ENCODE assay signal across 19 cellular contexts in genomic region chr7:116547347-116547746, GRCh38. TPM values are rescaled to one million over a fixed set of nuclear protein-coding genes. Genes with fewer than 3 reads are reported as not detected.
DNase-seq lines count a peak whose midpoint lies in the region; ATAC-seq and TF ChIP-seq lines count a peak whose summit lies in the region.
"Had no signal": no experiment of that assay in that cellular context is flagged by ENCODE, and none has a peak within 500 bp of the region (broad histone marks: within the 10 kb centered on the region; RNA-seq: fewer than 3 reads in every experiment).

No MANE protein-coding gene starts in this region.

- H3K27me3 ChIP-seq in RWPE2 (ENCODE audit: insufficient read depth, poor library complexity, severe bottlenecking) = no peaks in the 10 kb centered on the region

- no peak for ATAC-seq in RWPE2 (ENCODE audit: low read depth)
- ATAC-seq in stimulated activated memory B cell treated with anti-CD40 and anti-IgM and Interleukin-4, amounts not matched to agents 10 μg/mL and 1 μg/mL and 100 μg/mL, for 72 hours = no peak
- no peak for ATAC-seq in activated T-cell treated with anti-CD3 and anti-CD28 coated beads, Interleukin-2, amount 50 U/mL, for 4 hours
- ATAC-seq: activated CD4-positive, alpha-beta T cell treated with anti-CD3 and anti-CD28 coated beads for 36 hours had no signal

- H3K4me1 Mint-ChIP-seq in stimulated activated memory B cell treated with anti-CD40 and anti-IgM and Interleukin-4, amounts not matched to agents 10 μg/mL and 1 μg/mL and 100 μg/mL, for 72 hours = peaks cover 14% of the 10 kb centered on the region
- H3K4me1 Mint-ChIP-seq in activated T-cell treated with anti-CD3 and anti-CD28 coated beads, Interleukin-2, amount 50 U/mL, for 4 hours (ENCODE audit: low read depth) = no peaks in the 10 kb centered on the region
- H3K4me1 Mint-ChIP-seq: activated CD4-positive, alpha-beta T cell treated with anti-CD3 and anti-CD28 coated beads for 36 hours had no signal

- H3K4me3 ChIP-seq in RWPE2 (ENCODE audit: severe bottlenecking) = no peak overlapping the region
- H3K4me3 ChIP-seq in foreskin fibroblast (ENCODE audit: low read depth in 1 of 2, low read length in 2 of 2) = no peak overlapping the region
- no peak overlapping the region for H3K4me3 ChIP-seq in skeletal muscle cell (ENCODE audit: low read depth, low read length)

- peak; percentile 90 for DNase-seq in EL
- no peak for DNase-seq in RWPE2 (ENCODE audit: low spot score)
- DNase-seq in foreskin fibroblast = peak; percentile 93 to 96
- peak; percentile 68 for DNase-seq in skeletal muscle cell (ENCODE audit: low read depth)
- no peak for DNase-seq in stimulated activated CD4-positive, alpha-beta T cell treated with anti-CD3 and anti-CD28 coated beads, Interleukin-4, amount 100 ng/mL, for 1 hour
- no peak for DNase-seq in iPS-NIHi7 (ENCODE audit: extremely low spot score)
- no peak for DNase-seq in activated T-cell treated with anti-CD3 and anti-CD28 coated beads, Interleukin-2, amount 50 U/mL, for 4 hours
- DNase-seq: activated CD4-positive, alpha-beta T cell treated with anti-CD3 and anti-CD28 coated beads for 36 hours; amniotic stem cell; DND-41; islet precursor cell; NCI-H1092; NCI-H226; stimulated activated CD4-positive, alpha-beta T cell treated with anti-CD3 and anti-CD28 coated beads, Interleukin-1b, Interleukin-23, amount 100 ng/mL, for 48 hours; stimulated activated CD8-positive, alpha-beta memory T cell treated with anti-CD3 and anti-CD28 coated beads, Interleukin-4, amount 100 ng/mL, for 48 hours; T-helper 1 cell had no signal

- H3K27me3 Mint-ChIP-seq in stimulated activated memory B cell treated with anti-CD40 and anti-IgM and Interleukin-4, amounts not matched to agents 10 μg/mL and 1 μg/mL and 100 μg/mL, for 72 hours = no peaks in the 10 kb centered on the region
- H3K27me3 Mint-ChIP-seq in activated T-cell treated with anti-CD3 and anti-CD28 coated beads, Interleukin-2, amount 50 U/mL, for 4 hours (ENCODE audit: low read depth) = peaks cover 17% of the 10 kb centered on the region
- H3K27me3 Mint-ChIP-seq: progenitor cell of endocrine pancreas had no signal

- peaks cover 11% of the 10 kb centered on the region for H3K4me1 ChIP-seq in RWPE2 (ENCODE audit: insufficient read depth, poor library complexity, severe bottlenecking)

- H3K4me3 Mint-ChIP-seq in stimulated activated memory B cell treated with anti-CD40 and anti-IgM and Interleukin-4, amounts not matched to agents 10 μg/mL and 1 μg/mL and 100 μg/mL, for 72 hours = no peak overlapping the region
- H3K4me3 Mint-ChIP-seq in activated T-cell treated with anti-CD3 and anti-CD28 coated beads, Interleukin-2, amount 50 U/mL, for 4 hours = no peak overlapping the region
- H3K4me3 Mint-ChIP-seq: activated CD4-positive, alpha-beta T cell treated with anti-CD3 and anti-CD28 coated beads for 36 hours; CD14-positive monocyte had no signal

- H3K9me3 ChIP-seq in RWPE2 (ENCODE audit: severe bottlenecking) = no peaks in the 10 kb centered on the region

- H3K36me3 Mint-ChIP-seq in stimulated activated memory B cell treated with anti-CD40 and anti-IgM and Interleukin-4, amounts not matched to agents 10 μg/mL and 1 μg/mL and 100 μg/mL, for 72 hours = no peaks in the 10 kb centered on the region
- no peaks in the 10 kb centered on the region for H3K36me3 Mint-ChIP-seq in activated T-cell treated with anti-CD3 and anti-CD28 coated beads, Interleukin-2, amount 50 U/mL, for 4 hours (ENCODE audit: insufficient read depth)
- H3K36me3 Mint-ChIP-seq: CD14-positive monocyte had no signal

- no peak overlapping the region for H3K27ac Mint-ChIP-seq in stimulated activated memory B cell treated with anti-CD40 and anti-IgM and Interleukin-4, amounts not matched to agents 10 μg/mL and 1 μg/mL and 100 μg/mL, for 72 hours
- H3K27ac Mint-ChIP-seq: activated CD4-positive, alpha-beta T cell treated with anti-CD3 and anti-CD28 coated beads for 36 hours; CD14-positive monocyte; progenitor cell of endocrine pancreas had no signal

- peaks cover 99% of the 10 kb centered on the region for H3K36me3 ChIP-seq in RWPE2 (ENCODE audit: low read depth)

- TF ChIP-seq CTCF in RWPE2 (IDR thresholded peaks at IDR 0.05; ENCODE audit: poor library complexity, severe bottlenecking) (no peak), foreskin fibroblast (IDR thresholded peaks at IDR 0.05; ENCODE audit: low read depth, low read length) (no peak)

- H3K9me3 Mint-ChIP-seq in stimulated activated memory B cell treated with anti-CD40 and anti-IgM and Interleukin-4, amounts not matched to agents 10 μg/mL and 1 μg/mL and 100 μg/mL, for 72 hours = no peaks in the 10 kb centered on the region
- no peaks in the 10 kb centered on the region for H3K9me3 Mint-ChIP-seq in activated T-cell treated with anti-CD3 and anti-CD28 coated beads, Interleukin-2, amount 50 U/mL, for 4 hours

- peak overlapping the region; percentile 11 for H3K27ac ChIP-seq in RWPE2 (ENCODE audit: poor library complexity, severe bottlenecking)

RNA-seq across cellular contexts. Expression of gene CAV1, which starts 22.5 kb away (rescaled TPM):
- total RNA-seq in activated T-cell treated with anti-CD3 and anti-CD28 coated beads, Interleukin-2, amount 50 U/mL, for 4 hours = 1 to 10 TPM in 2 of 3 donors, under 1 TPM in 1; 0.48 to 1.2 (median 1.1) TPM

RNA-seq across cellular contexts. Expression of gene CAV2, which starts 47.8 kb away (rescaled TPM):
- under 1 TPM in 2 of 3 donors, not detected in 1; 0.16 to 0.24 TPM for total RNA-seq in activated T-cell treated with anti-CD3 and anti-CD28 coated beads, Interleukin-2, amount 50 U/mL, for 4 hours
- total RNA-seq: activated CD4-positive, alpha-beta T cell treated with anti-CD3 and anti-CD28 coated beads for 36 hours had no signal

Comparison
In these comparisons a context has a peak if more than half of its experiments do, and no peak if none do; other contexts are left out.
1. DNase-seq: peak in EL (single experiment), foreskin fibroblast (2 of 2) and skeletal muscle cell (single experiment); none in RWPE2 (single experiment), stimulated activated CD4-positive, alpha-beta T cell treated with anti-CD3 and anti-CD28 coated beads, Interleukin-4, amount 100 ng/mL, for 1 hour (single experiment), iPS-NIHi7 (single experiment) and activated T-cell treated with anti-CD3 and anti-CD28 coated beads, Interleukin-2, amount 50 U/mL, for 4 hours (single experiment).